In genomic region chr10:59223597-59223996, GRCh38 we compare ENCODE assay signal across 5 cellular contexts. TPM values are rescaled to one million over a fixed set of nuclear protein-coding genes. Genes with fewer than 3 reads are reported as not detected.
"Had no signal": no experiment of that assay in that cellular context is flagged by ENCODE, and none has a peak within 500 bp of the region (broad histone marks: within the 10 kb centered on the region; RNA-seq: fewer than 3 reads in every experiment).

No MANE protein-coding gene starts in this region.

RNA-seq across cellular contexts. Expression of gene PHYHIPL, which starts 47.2 kb away (rescaled TPM):
- total RNA-seq: HT-29, HT1080, IMR-90, K562 had no signal
- polyA plus RNA-seq: IgD-negative memory B cell, IMR-90, K562 had no signal
